Comparison of ENCODE assay signal across 19 cellular contexts in the genomic region with DNA sequence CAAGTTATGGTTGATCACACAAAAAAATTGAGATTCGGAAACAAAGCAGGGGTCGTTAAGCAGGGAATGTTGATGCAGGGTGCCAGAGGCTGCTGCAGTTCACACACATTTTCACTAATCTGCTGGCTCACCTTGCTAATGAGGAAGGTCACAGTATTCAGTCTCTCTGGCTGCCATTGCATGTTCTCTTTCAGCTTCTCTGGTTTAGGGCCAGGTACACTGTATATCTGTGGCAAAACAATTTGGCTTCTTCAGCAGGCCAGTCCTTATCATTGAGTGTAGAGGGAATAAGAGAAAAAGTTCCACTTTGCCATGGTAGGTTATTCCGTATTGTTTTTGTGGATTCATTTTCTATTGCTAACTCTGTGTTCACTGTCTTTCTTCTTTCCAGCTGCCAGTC.
"Had no signal": no experiment of that assay in that cellular context is flagged by ENCODE, and none has a peak within 500 bp of the region (broad histone marks: within the 10 kb centered on the region; RNA-seq: fewer than 3 reads in every experiment).

No MANE protein-coding gene starts in this region.

- H3K27ac ChIP-seq: coronary artery, stomach, thoracic aorta, transverse colon had no signal

- H3K36me3 Mint-ChIP-seq: naive thymus-derived CD4-positive, alpha-beta T cell had no signal

- ATAC-seq: naive thymus-derived CD4-positive, alpha-beta T cell had no signal

- H3K4me3 Mint-ChIP-seq: endodermal cell; immature natural killer cell; naive thymus-derived CD4-positive, alpha-beta T cell; nephron progenitor cell had no signal

- H3K4me3 ChIP-seq: coronary artery, stomach, thoracic aorta, transverse colon had no signal

- DNase-seq: effector CD4-positive, alpha-beta T cell; endodermal cell; erythroblast; foreskin melanocyte; immature natural killer cell; mesendoderm; naive thymus-derived CD4-positive, alpha-beta T cell; nephron progenitor cell; posterior cingulate gyrus; small intestine; stimulated activated CD4-positive, alpha-beta T cell treated with anti-CD3 and anti-CD28 coated beads, Interleukin-12 subunit alpha, Interleukin-12 subunit beta, amount 100 ng/mL, for 4 hours; stimulated activated naive CD4-positive, alpha-beta T cell; stomach; substantia nigra; transverse colon had no signal

- FAIRE-seq: endothelial cell of umbilical vein, keratinocyte, small intestine had no signal

- H3K36me3 ChIP-seq: stomach, thoracic aorta, transverse colon had no signal

- H3K27me3 ChIP-seq: stomach, transverse colon had no signal

- H3K27me3 Mint-ChIP-seq: naive thymus-derived CD4-positive, alpha-beta T cell had no signal

- H3K9me3 ChIP-seq: stomach, thoracic aorta, transverse colon had no signal

- H3K9me3 Mint-ChIP-seq: endodermal cell, nephron progenitor cell had no signal

- H3K27ac Mint-ChIP-seq: endodermal cell; immature natural killer cell; naive thymus-derived CD4-positive, alpha-beta T cell; nephron progenitor cell had no signal

- H3K4me1 Mint-ChIP-seq: immature natural killer cell; naive thymus-derived CD4-positive, alpha-beta T cell; nephron progenitor cell had no signal

- H3K4me1 ChIP-seq: stomach, transverse colon had no signal
